8 cellular contexts compared by ENCODE assay signal in genomic region chr11:74783241-74783871, GRCh38. TPM values are rescaled to one million over a fixed set of nuclear protein-coding genes. Genes with fewer than 3 reads are reported as not detected.
DNase-seq lines count a peak whose midpoint lies in the region; ATAC-seq, FAIRE-seq and TF ChIP-seq lines count a peak whose summit lies in the region.

No MANE protein-coding gene starts in this region.

- no peaks in the 10 kb centered on the region for H3K9me3 ChIP-seq in fibroblast of lung (ENCODE audit: control insufficient read depth, insufficient read depth, low read depth, low read length)

- H2AFZ ChIP-seq in fibroblast of lung (ENCODE audit: low read length), result no peak overlapping the region

- peaks cover 18 to 25% of the 10 kb centered on the region in 2 donors for H3K4me1 Mint-ChIP-seq in stimulated activated naive B cell treated with anti-CD40 and anti-IgM and Interleukin-4, amounts not matched to agents 10 μg/mL and 1 μg/mL and 100 μg/mL, for 72 hours

- no peak overlapping the region for H3K4me3 ChIP-seq in fibroblast of lung (replicated peaks in 1 of 4; ENCODE audit: control extremely low read depth in 1 of 4, insufficient read depth in 1 of 4, low read depth in 3 of 4, low read length in 4 of 4)

- H3K4me1 ChIP-seq in fibroblast of lung (ENCODE audit: control insufficient read depth, extremely low read depth, insufficient read depth, low read length), result peaks cover 7% of the 10 kb centered on the region

- H4K20me1 ChIP-seq in fibroblast of lung (ENCODE audit: control insufficient read depth, extremely low read depth, insufficient read depth, low read length), result no peaks in the 10 kb centered on the region

- H3K36me3 Mint-ChIP-seq in stimulated activated naive B cell treated with anti-CD40 and anti-IgM and Interleukin-4, amounts not matched to agents 10 μg/mL and 1 μg/mL and 100 μg/mL, for 72 hours, result peaks cover 0 to 2% of the 10 kb centered on the region in 2 donors

- peaks cover 81% of the 10 kb centered on the region for H3K79me2 ChIP-seq in fibroblast of lung (ENCODE audit: control insufficient read depth, insufficient read depth, low read length)

- no peaks in the 10 kb centered on the region for H3K9me3 Mint-ChIP-seq in stimulated activated naive B cell treated with anti-CD40 and anti-IgM and Interleukin-4, amounts not matched to agents 10 μg/mL and 1 μg/mL and 100 μg/mL, for 72 hours

- peak; percentile 80 for ATAC-seq in HG02870 (IDR thresholded peaks at IDR 0.05; ENCODE audit: unreplicated experiment)
- peak; percentile 96 to 97 for ATAC-seq in stimulated activated naive B cell treated with anti-CD40 and anti-IgM and Interleukin-4, amounts not matched to agents 10 μg/mL and 1 μg/mL and 100 μg/mL, for 72 hours (replicated peaks)

- DNase-seq in activated T-cell treated with anti-CD3 and anti-CD28 coated beads for 24 hours (ENCODE audit: low read depth) (peak; percentile 7), RCC 7860 (ENCODE audit: low spot score) (peak; percentile 43), fibroblast of lung (ENCODE audit: low read depth in 2 of 2) (peak; percentile 29 to 83), ureter (ENCODE audit: low spot score) (no peak)
- no peak for DNase-seq in activated T-cell treated with anti-CD3 and anti-CD28 coated beads, Interleukin-2, amount 50 U/mL, for 1 hour
- DNase-seq in stimulated activated naive B cell treated with anti-CD40 and anti-IgM and Interleukin-4, amounts not matched to agents 10 μg/mL and 1 μg/mL and 100 μg/mL, for 72 hours, result peak; percentile 39
- DNase-seq in activated effector memory CD4-positive, alpha-beta T cell treated with anti-CD3 and anti-CD28 coated beads, Interleukin-2, amount 50 U/mL, for 16 hours, result no peak

- no peak overlapping the region for H3K9ac ChIP-seq in fibroblast of lung (ENCODE audit: insufficient read depth, low read length)

- peak overlapping the region; percentile 35 for H3K4me2 ChIP-seq in fibroblast of lung (ENCODE audit: extremely low read depth, insufficient read depth, low read length)

- H3K4me3 Mint-ChIP-seq in stimulated activated naive B cell treated with anti-CD40 and anti-IgM and Interleukin-4, amounts not matched to agents 10 μg/mL and 1 μg/mL and 100 μg/mL, for 72 hours, result peak overlapping the region; percentile 59 to 68

- no peaks in the 10 kb centered on the region for H3K27me3 ChIP-seq in fibroblast of lung (ENCODE audit: control insufficient read depth, insufficient read depth, low read length)

- H3K27ac Mint-ChIP-seq in stimulated activated naive B cell treated with anti-CD40 and anti-IgM and Interleukin-4, amounts not matched to agents 10 μg/mL and 1 μg/mL and 100 μg/mL, for 72 hours, result peak overlapping the region; percentile 1

- no peaks in the 10 kb centered on the region for H3K36me3 ChIP-seq in fibroblast of lung (ENCODE audit: control insufficient read depth, insufficient read depth, low read length)

- peak; percentile 12 for FAIRE-seq in RCC 7860 (lab: Jason Lieb, UNC)

- peak overlapping the region; percentile 7 for H3K27ac ChIP-seq in fibroblast of lung (ENCODE audit: insufficient read depth, low read length)

- H3K27me3 Mint-ChIP-seq in stimulated activated naive B cell treated with anti-CD40 and anti-IgM and Interleukin-4, amounts not matched to agents 10 μg/mL and 1 μg/mL and 100 μg/mL, for 72 hours, result no peaks in the 10 kb centered on the region

- TF ChIP-seq CTCF in fibroblast of lung (conservative IDR thresholded peaks at IDR 0.05 in 1 of 2, IDR thresholded peaks at IDR 0.05 in 1 of 2; ENCODE audit: low read depth in 1 of 2, low read length in 2 of 2), result no peak

RNA-seq across cellular contexts. Expression of gene RNF169, which starts 34.7 kb away (rescaled TPM):
- total RNA-seq in fibroblast of lung (24.4 and 32.2 TPM in 2 replicates), ureter (21.6 TPM)
- 11.6 and 12.3 TPM in 2 replicates for polyA plus RNA-seq in fibroblast of lung
- 6.1 and 7.5 TPM in 2 replicates for polyA plus RNA-seq in fibroblast of lung (2012)
- 7.6 and 8.4 TPM in 2 replicates for polyA minus RNA-seq in fibroblast of lung (ENCODE audit: low replicate concordance)

RNA-seq across cellular contexts. Expression of gene CHRDL2, which starts 52.1 kb away (rescaled TPM):
- total RNA-seq in fibroblast of lung (not detected in 2 replicates), ureter (3.2 TPM)
- not detected in 2 replicates for polyA plus RNA-seq in fibroblast of lung
- polyA plus RNA-seq in fibroblast of lung (2012), result 0.23 TPM in 1 of 2 replicates, not detected in the other
- polyA minus RNA-seq in fibroblast of lung (ENCODE audit: low replicate concordance), result not detected in 2 replicates

Comparison
In these comparisons a context has a peak if more than half of its experiments do, and no peak if none do; other contexts are left out.
1. DNase-seq: peak in activated T-cell treated with anti-CD3 and anti-CD28 coated beads for 24 hours (single experiment), RCC 7860 (single experiment), fibroblast of lung (2 of 2) and stimulated activated naive B cell treated with anti-CD40 and anti-IgM and Interleukin-4, amounts not matched to agents 10 μg/mL and 1 μg/mL and 100 μg/mL, for 72 hours (single experiment); none in activated T-cell treated with anti-CD3 and anti-CD28 coated beads, Interleukin-2, amount 50 U/mL, for 1 hour (single experiment), ureter (single experiment) and activated effector memory CD4-positive, alpha-beta T cell treated with anti-CD3 and anti-CD28 coated beads, Interleukin-2, amount 50 U/mL, for 16 hours (single experiment).